In the genomic region with DNA sequence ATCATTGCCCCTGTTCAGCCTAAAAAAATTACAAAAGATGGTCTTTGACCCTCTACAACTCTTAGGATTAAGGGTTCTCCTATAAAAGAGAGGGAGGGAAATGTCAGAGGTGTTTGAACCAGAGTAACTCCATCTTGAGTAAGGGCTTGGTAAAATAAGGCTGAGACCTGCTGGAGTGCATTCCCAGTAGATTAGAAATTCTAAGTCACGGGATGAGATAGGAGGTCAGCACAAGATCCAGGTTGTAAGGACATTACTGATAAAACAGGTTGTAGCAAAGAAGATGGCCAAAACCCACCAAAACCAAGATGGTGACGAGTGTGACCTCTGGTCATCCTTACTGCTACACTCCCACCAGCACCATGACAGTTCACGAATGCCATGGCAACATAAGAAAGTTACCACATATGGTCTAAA, we compare ENCODE assay signal across 1 cellular context.
TF ChIP-seq lines count a peak whose summit lies in the region.

No MANE protein-coding gene starts in this region.

TF ChIP-seq in K562, 482 proteins besides CTCF, POLR2A, EP300 and RAD21 (continued from another document and continues in another):
- TF ChIP-seq, protein P1, sequence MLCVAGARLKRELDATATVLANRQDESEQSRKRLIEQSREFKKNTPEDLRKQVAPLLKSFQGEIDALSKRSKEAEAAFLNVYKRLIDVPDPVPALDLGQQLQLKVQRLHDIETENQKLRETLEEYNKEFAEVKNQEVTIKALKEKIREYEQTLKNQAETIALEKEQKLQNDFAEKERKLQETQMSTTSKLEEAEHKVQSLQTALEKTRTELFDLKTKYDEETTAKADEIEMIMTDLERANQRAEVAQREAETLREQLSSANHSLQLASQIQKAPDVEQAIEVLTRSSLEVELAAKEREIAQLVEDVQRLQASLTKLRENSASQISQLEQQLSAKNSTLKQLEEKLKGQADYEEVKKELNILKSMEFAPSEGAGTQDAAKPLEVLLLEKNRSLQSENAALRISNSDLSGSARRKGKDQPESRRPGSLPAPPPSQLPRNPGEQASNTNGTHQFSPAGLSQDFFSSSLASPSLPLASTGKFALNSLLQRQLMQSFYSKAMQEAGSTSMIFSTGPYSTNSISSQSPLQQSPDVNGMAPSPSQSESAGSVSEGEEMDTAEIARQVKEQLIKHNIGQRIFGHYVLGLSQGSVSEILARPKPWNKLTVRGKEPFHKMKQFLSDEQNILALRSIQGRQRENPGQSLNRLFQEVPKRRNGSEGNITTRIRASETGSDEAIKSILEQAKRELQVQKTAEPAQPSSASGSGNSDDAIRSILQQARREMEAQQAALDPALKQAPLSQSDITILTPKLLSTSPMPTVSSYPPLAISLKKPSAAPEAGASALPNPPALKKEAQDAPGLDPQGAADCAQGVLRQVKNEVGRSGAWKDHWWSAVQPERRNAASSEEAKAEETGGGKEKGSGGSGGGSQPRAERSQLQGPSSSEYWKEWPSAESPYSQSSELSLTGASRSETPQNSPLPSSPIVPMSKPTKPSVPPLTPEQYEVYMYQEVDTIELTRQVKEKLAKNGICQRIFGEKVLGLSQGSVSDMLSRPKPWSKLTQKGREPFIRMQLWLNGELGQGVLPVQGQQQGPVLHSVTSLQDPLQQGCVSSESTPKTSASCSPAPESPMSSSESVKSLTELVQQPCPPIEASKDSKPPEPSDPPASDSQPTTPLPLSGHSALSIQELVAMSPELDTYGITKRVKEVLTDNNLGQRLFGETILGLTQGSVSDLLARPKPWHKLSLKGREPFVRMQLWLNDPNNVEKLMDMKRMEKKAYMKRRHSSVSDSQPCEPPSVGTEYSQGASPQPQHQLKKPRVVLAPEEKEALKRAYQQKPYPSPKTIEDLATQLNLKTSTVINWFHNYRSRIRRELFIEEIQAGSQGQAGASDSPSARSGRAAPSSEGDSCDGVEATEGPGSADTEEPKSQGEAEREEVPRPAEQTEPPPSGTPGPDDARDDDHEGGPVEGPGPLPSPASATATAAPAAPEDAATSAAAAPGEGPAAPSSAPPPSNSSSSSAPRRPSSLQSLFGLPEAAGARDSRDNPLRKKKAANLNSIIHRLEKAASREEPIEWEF (CRISPR knock-in tag; IDR thresholded peaks at IDR 0.05), result peak; percentile 96
- peak; percentile 72 for TF ChIP-seq NUFIP1 (IDR thresholded peaks at IDR 0.05; ENCODE audit: partially characterized antibody)
- TF ChIP-seq, protein P2, sequence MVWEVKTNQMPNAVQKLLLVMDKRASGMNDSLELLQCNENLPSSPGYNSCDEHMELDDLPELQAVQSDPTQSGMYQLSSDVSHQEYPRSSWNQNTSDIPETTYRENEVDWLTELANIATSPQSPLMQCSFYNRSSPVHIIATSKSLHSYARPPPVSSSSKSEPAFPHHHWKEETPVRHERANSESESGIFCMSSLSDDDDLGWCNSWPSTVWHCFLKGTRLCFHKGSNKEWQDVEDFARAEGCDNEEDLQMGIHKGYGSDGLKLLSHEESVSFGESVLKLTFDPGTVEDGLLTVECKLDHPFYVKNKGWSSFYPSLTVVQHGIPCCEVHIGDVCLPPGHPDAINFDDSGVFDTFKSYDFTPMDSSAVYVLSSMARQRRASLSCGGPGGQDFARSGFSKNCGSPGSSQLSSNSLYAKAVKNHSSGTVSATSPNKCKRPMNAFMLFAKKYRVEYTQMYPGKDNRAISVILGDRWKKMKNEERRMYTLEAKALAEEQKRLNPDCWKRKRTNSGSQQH (CRISPR knock-in tag; IDR thresholded peaks at IDR 0.05), result peak; percentile 96
- TF ChIP-seq ZNF717 (CRISPR knock-in tag; IDR thresholded peaks at IDR 0.05), result 0 out of 2 replicates have a peak, but pooled peaks have one; percentile 38
- TF ChIP-seq, protein P3, sequence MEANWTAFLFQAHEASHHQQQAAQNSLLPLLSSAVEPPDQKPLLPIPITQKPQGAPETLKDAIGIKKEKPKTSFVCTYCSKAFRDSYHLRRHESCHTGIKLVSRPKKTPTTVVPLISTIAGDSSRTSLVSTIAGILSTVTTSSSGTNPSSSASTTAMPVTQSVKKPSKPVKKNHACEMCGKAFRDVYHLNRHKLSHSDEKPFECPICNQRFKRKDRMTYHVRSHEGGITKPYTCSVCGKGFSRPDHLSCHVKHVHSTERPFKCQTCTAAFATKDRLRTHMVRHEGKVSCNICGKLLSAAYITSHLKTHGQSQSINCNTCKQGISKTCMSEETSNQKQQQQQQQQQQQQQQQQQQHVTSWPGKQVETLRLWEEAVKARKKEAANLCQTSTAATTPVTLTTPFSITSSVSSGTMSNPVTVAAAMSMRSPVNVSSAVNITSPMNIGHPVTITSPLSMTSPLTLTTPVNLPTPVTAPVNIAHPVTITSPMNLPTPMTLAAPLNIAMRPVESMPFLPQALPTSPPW (CRISPR knock-in tag; IDR thresholded peaks at IDR 0.05), result peak; percentile 8; the same call in 1 of the 2 replicates
- peak; percentile 74; the same call in 1 of the 2 replicates for TF ChIP-seq ZNF75A (CRISPR knock-in tag; IDR thresholded peaks at IDR 0.05)
- peak; percentile 94 for TF ChIP-seq TCFL5 (CRISPR knock-in tag; conservative IDR thresholded peaks at IDR 0.05)
- no peak for TF ChIP-seq SRSF7 (optimal IDR thresholded peaks at IDR 0.05; ENCODE audit: low read depth, low read length)
- TF ChIP-seq, protein P4, sequence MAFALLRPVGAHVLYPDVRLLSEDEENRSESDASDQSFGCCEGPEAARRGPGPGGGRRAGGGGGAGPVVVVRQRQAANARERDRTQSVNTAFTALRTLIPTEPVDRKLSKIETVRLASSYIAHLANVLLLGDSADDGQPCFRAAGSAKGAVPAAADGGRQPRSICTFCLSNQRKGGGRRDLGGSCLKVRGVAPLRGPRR (CRISPR knock-in tag; IDR thresholded peaks at IDR 0.05), result peak; percentile 98
- TF ChIP-seq, protein P5, sequence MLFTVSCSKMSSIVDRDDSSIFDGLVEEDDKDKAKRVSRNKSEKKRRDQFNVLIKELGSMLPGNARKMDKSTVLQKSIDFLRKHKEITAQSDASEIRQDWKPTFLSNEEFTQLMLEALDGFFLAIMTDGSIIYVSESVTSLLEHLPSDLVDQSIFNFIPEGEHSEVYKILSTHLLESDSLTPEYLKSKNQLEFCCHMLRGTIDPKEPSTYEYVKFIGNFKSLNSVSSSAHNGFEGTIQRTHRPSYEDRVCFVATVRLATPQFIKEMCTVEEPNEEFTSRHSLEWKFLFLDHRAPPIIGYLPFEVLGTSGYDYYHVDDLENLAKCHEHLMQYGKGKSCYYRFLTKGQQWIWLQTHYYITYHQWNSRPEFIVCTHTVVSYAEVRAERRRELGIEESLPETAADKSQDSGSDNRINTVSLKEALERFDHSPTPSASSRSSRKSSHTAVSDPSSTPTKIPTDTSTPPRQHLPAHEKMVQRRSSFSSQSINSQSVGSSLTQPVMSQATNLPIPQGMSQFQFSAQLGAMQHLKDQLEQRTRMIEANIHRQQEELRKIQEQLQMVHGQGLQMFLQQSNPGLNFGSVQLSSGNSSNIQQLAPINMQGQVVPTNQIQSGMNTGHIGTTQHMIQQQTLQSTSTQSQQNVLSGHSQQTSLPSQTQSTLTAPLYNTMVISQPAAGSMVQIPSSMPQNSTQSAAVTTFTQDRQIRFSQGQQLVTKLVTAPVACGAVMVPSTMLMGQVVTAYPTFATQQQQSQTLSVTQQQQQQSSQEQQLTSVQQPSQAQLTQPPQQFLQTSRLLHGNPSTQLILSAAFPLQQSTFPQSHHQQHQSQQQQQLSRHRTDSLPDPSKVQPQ (CRISPR knock-in tag; IDR thresholded peaks at IDR 0.05; ENCODE audit: borderline replicate concordance), result peak; percentile 95
- peak; percentile 99 for TF ChIP-seq ZNF175 (CRISPR knock-in tag; IDR thresholded peaks at IDR 0.05; ENCODE audit: low read depth)
- no peak for TF ChIP-seq TRIM24 (IDR thresholded peaks at IDR 0.05)
- peak; percentile 91 for TF ChIP-seq ZBTB17 (CRISPR knock-in tag; IDR thresholded peaks at IDR 0.05)
- TF ChIP-seq NR4A1 (CRISPR knock-in tag; IDR thresholded peaks at IDR 0.05), result peak; percentile 96; the same call in 1 of the 2 replicates
- TF ChIP-seq NR4A1 (tag; IDR thresholded peaks at IDR 0.05), result peak; percentile 99
- TF ChIP-seq, protein P6, sequence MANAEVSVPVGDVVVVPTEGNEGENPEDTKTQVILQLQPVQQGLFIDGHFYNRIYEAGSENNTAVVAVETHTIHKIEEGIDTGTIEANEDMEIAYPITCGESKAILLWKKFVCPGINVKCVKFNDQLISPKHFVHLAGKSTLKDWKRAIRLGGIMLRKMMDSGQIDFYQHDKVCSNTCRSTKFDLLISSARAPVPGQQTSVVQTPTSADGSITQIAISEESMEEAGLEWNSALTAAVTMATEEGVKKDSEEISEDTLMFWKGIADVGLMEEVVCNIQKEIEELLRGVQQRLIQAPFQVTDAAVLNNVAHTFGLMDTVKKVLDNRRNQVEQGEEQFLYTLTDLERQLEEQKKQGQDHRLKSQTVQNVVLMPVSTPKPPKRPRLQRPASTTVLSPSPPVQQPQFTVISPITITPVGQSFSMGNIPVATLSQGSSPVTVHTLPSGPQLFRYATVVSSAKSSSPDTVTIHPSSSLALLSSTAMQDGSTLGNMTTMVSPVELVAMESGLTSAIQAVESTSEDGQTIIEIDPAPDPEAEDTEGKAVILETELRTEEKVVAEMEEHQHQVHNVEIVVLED (CRISPR knock-in tag; IDR thresholded peaks at IDR 0.05), result peak; percentile 64
- TF ChIP-seq PTRF (tag; IDR thresholded peaks at IDR 0.05), result peak; percentile 98
- peak; percentile 93 for TF ChIP-seq ZNF76 (CRISPR knock-in tag; IDR thresholded peaks at IDR 0.05; ENCODE audit: borderline replicate concordance)
- peak; percentile 83 for TF ChIP-seq ZNF561 (CRISPR knock-in tag; conservative IDR thresholded peaks at IDR 0.05)
- no peak; the same call in 1 of the 2 replicates for TF ChIP-seq ELF1 (tag; IDR thresholded peaks at IDR 0.05)
- TF ChIP-seq, protein P7, sequence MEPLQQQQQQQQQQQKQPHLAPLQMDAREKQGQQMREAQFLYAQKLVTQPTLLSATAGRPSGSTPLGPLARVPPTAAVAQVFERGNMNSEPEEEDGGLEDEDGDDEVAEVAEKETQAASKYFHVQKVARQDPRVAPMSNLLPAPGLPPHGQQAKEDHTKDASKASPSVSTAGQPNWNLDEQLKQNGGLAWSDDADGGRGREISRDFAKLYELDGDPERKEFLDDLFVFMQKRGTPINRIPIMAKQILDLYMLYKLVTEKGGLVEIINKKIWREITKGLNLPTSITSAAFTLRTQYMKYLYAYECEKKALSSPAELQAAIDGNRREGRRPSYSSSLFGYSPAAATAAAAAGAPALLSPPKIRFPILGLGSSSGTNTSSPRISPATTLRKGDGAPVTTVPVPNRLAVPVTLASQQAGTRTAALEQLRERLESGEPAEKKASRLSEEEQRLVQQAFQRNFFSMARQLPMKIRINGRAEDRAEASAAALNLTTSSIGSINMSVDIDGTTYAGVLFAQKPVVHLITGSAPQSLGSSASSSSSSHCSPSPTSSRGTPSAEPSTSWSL (CRISPR knock-in tag; IDR thresholded peaks at IDR 0.05; ENCODE audit: borderline replicate concordance), result peak; percentile 93
- peak; percentile 74; the same call in 1 of the 2 replicates for TF ChIP-seq ZNF445 (CRISPR knock-in tag; IDR thresholded peaks at IDR 0.05; ENCODE audit: low read depth)
- no peak for TF ChIP-seq CEBPB (tag; IDR thresholded peaks at IDR 0.05)
- TF ChIP-seq, protein P8, sequence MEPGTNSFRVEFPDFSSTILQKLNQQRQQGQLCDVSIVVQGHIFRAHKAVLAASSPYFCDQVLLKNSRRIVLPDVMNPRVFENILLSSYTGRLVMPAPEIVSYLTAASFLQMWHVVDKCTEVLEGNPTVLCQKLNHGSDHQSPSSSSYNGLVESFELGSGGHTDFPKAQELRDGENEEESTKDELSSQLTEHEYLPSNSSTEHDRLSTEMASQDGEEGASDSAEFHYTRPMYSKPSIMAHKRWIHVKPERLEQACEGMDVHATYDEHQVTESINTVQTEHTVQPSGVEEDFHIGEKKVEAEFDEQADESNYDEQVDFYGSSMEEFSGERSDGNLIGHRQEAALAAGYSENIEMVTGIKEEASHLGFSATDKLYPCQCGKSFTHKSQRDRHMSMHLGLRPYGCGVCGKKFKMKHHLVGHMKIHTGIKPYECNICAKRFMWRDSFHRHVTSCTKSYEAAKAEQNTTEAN (CRISPR knock-in tag; IDR thresholded peaks at IDR 0.05), result no peak
- TF ChIP-seq, protein P9, sequence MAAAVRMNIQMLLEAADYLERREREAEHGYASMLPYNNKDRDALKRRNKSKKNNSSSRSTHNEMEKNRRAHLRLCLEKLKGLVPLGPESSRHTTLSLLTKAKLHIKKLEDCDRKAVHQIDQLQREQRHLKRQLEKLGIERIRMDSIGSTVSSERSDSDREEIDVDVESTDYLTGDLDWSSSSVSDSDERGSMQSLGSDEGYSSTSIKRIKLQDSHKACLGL (CRISPR knock-in tag; IDR thresholded peaks at IDR 0.05; ENCODE audit: borderline replicate concordance, poor library complexity, severe bottlenecking), result peak; percentile 80
- TF ChIP-seq ERF (CRISPR knock-in tag; IDR thresholded peaks at IDR 0.05), result peak; percentile 80; the same call in 1 of the 2 replicates
